ENCODE assay signal across 1 cellular context in genomic region chr7:116439856-116440549, GRCh38.
A peak's percentile ranks its signal among the peaks of the same experiment; 100 is the strongest.
TF ChIP-seq lines count a peak whose summit lies in the region.

No MANE protein-coding gene starts in this region.

TF ChIP-seq in K562, 482 proteins besides CTCF, POLR2A, EP300 and RAD21 (continued from another document):
- TF ChIP-seq, protein P1, sequence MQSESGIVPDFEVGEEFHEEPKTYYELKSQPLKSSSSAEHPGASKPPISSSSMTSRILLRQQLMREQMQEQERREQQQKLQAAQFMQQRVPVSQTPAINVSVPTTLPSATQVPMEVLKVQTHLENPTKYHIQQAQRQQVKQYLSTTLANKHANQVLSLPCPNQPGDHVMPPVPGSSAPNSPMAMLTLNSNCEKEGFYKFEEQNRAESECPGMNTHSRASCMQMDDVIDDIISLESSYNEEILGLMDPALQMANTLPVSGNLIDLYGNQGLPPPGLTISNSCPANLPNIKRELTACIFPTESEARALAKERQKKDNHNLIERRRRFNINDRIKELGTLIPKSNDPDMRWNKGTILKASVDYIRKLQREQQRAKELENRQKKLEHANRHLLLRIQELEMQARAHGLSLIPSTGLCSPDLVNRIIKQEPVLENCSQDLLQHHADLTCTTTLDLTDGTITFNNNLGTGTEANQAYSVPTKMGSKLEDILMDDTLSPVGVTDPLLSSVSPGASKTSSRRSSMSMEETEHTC (IDR thresholded peaks at IDR 0.05), result no peak
- TF ChIP-seq TEAD1 (CRISPR knock-in tag; IDR thresholded peaks at IDR 0.05) (peak in 1 of 2 experiments; percentile 45; a peak in 1 of 4 replicates), ZNF174 (CRISPR knock-in tag; IDR thresholded peaks at IDR 0.05) (no peak), ZNF395 (CRISPR knock-in tag; IDR thresholded peaks at IDR 0.05) (no peak), SUPT5H (IDR thresholded peaks at IDR 0.05) (no peak), MTA2 (IDR thresholded peaks at IDR 0.05; ENCODE audit: low read depth) (no peak), NUFIP1 (IDR thresholded peaks at IDR 0.05; ENCODE audit: partially characterized antibody) (no peak), ZNF282 (CRISPR knock-in tag; IDR thresholded peaks at IDR 0.05) (no peak), FOXA1 (IDR thresholded peaks at IDR 0.05; ENCODE audit: borderline replicate concordance) (no peak), ZFPM2 (CRISPR knock-in tag; IDR thresholded peaks at IDR 0.05) (no peak), ZNF589 (CRISPR knock-in tag; IDR thresholded peaks at IDR 0.05; ENCODE audit: low read depth) (no peak), MAFK (IDR thresholded peaks at IDR 0.05; ENCODE audit: low read length) (no peak), ZNF778 (CRISPR knock-in tag; IDR thresholded peaks at IDR 0.05) (no peak), JUND (IDR thresholded peaks at IDR 0.05; ENCODE audit: borderline replicate concordance, low read depth, low read length) (no peak; the same call in 1 of the 2 replicates), JUND (tag; IDR thresholded peaks at IDR 0.05; ENCODE audit: borderline replicate concordance, low read depth, low read length) (peak; percentile 26; the same call in 1 of the 3 replicates), ZNF57 (CRISPR knock-in tag; IDR thresholded peaks at IDR 0.05) (no peak), TAL1 (IDR thresholded peaks at IDR 0.05) (no peak), HNRNPUL1 (IDR thresholded peaks at IDR 0.05; ENCODE audit: low read length) (no peak), ZNF764 (CRISPR knock-in tag; IDR thresholded peaks at IDR 0.05; ENCODE audit: low read depth) (no peak), BACH1 (tag; IDR thresholded peaks at IDR 0.05) (no peak)
- TF ChIP-seq, protein P2, sequence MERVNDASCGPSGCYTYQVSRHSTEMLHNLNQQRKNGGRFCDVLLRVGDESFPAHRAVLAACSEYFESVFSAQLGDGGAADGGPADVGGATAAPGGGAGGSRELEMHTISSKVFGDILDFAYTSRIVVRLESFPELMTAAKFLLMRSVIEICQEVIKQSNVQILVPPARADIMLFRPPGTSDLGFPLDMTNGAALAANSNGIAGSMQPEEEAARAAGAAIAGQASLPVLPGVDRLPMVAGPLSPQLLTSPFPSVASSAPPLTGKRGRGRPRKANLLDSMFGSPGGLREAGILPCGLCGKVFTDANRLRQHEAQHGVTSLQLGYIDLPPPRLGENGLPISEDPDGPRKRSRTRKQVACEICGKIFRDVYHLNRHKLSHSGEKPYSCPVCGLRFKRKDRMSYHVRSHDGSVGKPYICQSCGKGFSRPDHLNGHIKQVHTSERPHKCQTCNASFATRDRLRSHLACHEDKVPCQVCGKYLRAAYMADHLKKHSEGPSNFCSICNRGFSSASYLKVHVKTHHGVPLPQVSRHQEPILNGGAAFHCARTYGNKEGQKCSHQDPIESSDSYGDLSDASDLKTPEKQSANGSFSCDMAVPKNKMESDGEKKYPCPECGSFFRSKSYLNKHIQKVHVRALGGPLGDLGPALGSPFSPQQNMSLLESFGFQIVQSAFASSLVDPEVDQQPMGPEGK (CRISPR knock-in tag; IDR thresholded peaks at IDR 0.05; ENCODE audit: borderline replicate concordance), result no peak
